In genomic region chr6:579339-579738, GRCh38 we compare ENCODE assay signal across 11 cellular contexts.
DNase-seq lines count a peak whose midpoint lies in the region; ATAC-seq and TF ChIP-seq lines count a peak whose summit lies in the region.
"Had no signal": no experiment of that assay in that cellular context is flagged by ENCODE, and none has a peak within 500 bp of the region (broad histone marks: within the 10 kb centered on the region; RNA-seq: fewer than 3 reads in every experiment).

No MANE protein-coding gene starts in this region.

- H3K4me1 Mint-ChIP-seq in CD14-positive monocyte: no peaks in the 10 kb centered on the region

- H3K4me3 Mint-ChIP-seq in CD14-positive monocyte: no peak overlapping the region

- ATAC-seq in GM18517 (IDR thresholded peaks at IDR 0.05; ENCODE audit: unreplicated experiment) (no peak), GM21423 (IDR thresholded peaks at IDR 0.05; ENCODE audit: unreplicated experiment) (no peak)
- ATAC-seq: psoas muscle had no signal

- peaks cover 2 to 11% (median 4%) of the 10 kb centered on the region in 7 donors for H3K9me3 Mint-ChIP-seq in CD14-positive monocyte

- intact Hi-C loops in CD14-positive monocyte (cut with micrococcal nuclease): no loop called here

- DNase-seq in 8988T (peak; percentile 40), EL (peak; percentile 20), NCI-H526 treated with DMSO at 0.1 percent for 48 hours (lab: John Stamatoyannopoulos, UW) (peak; percentile 13), dermis blood vessel endothelial cell (peak; percentile 39), CD14-positive monocyte (ENCODE audit: low spot score) (no peak), SW 1271 (lab: John Stamatoyannopoulos, UW) (no peak)
- DNase-seq: activated gamma-delta T cell; effector CD8-positive, alpha-beta T cell; psoas muscle had no signal

- no peak overlapping the region for H3K27ac Mint-ChIP-seq in CD14-positive monocyte

- no peak for TF ChIP-seq CTCF in CD14-positive monocyte (IDR thresholded peaks at IDR 0.05)

- H3K36me3 Mint-ChIP-seq in CD14-positive monocyte: peaks cover 12 to 21% of the 10 kb centered on the region in 2 donors

- H3K27me3 Mint-ChIP-seq in CD14-positive monocyte (ENCODE audit: low read depth in 3 of 3): no peaks in the 10 kb centered on the region

Comparison
In these comparisons a context has a peak if more than half of its experiments do, and no peak if none do; other contexts are left out.
1. DNase-seq: peak in 8988T (single experiment), EL (single experiment), NCI-H526 treated with DMSO at 0.1 percent for 48 hours (single experiment) and dermis blood vessel endothelial cell (single experiment); none in CD14-positive monocyte (single experiment) and SW 1271 (0 of 2).